Comparison of ENCODE assay signal across 15 cellular contexts in genomic region chr21:14843991-14844390, GRCh38.
DNase-seq lines count a peak whose midpoint lies in the region; FAIRE-seq and TF ChIP-seq lines count a peak whose summit lies in the region.
"Had no signal": no experiment of that assay in that cellular context is flagged by ENCODE, and none has a peak within 500 bp of the region (broad histone marks: within the 10 kb centered on the region; RNA-seq: fewer than 3 reads in every experiment).

No MANE protein-coding gene starts in this region.

- H3K27ac ChIP-seq in small intestine (ENCODE audit: low read depth in 1 of 2, low read length in 1 of 2): no peak overlapping the region
- H3K27ac ChIP-seq: A549; BLaER1 treated with 17β-estradiol and CSF1 and Interleukin-3, amounts not matched to agents 10 nM and 100 nM had no signal

- H3K4me1 ChIP-seq in small intestine (ENCODE audit: control insufficient read depth in 2 of 2, insufficient read depth in 1 of 2, low read depth in 1 of 2, low read length in 1 of 2): no peaks in the 10 kb centered on the region
- H3K4me1 ChIP-seq in BE2C: no peaks in the 10 kb centered on the region
- H3K4me1 ChIP-seq: A549, HAP-1 had no signal

- DNase-seq in EL: peak; percentile 57
- peak; percentile 34 for DNase-seq in NCI-H226
- peak; percentile 6 for DNase-seq in fibroblast of peridontal ligament (ENCODE audit: extremely low read depth)
- no peak for DNase-seq in MV-4-11 (lab: John Stamatoyannopoulos, UW)
- no peak for DNase-seq in small intestine
- no peak for DNase-seq in BE2C
- DNase-seq: AML-193; CD4-positive, CD25-positive, alpha-beta regulatory T cell; DMS53 had no signal

- no peaks in the 10 kb centered on the region for H3K27me3 ChIP-seq in small intestine (ENCODE audit: control insufficient read depth in 2 of 2, insufficient read depth in 2 of 2, low read length in 2 of 2)
- H3K27me3 ChIP-seq in BE2C: no peaks in the 10 kb centered on the region
- H3K27me3 ChIP-seq: BLaER1 treated with 17β-estradiol and CSF1 and Interleukin-3, amounts not matched to agents 10 nM and 100 nM had no signal

- no peak for TF ChIP-seq CTCF in BE2C (IDR thresholded peaks at IDR 0.05; ENCODE audit: low read depth, low read length)

- FAIRE-seq in small intestine (lab: Jason Lieb, UNC): no peak
- FAIRE-seq: A549, G401.6, GM12891, H1 had no signal

- H3K36me3 ChIP-seq in small intestine (ENCODE audit: control insufficient read depth in 2 of 2, insufficient read depth in 2 of 2, low read length in 2 of 2) (no peaks in the 10 kb centered on the region), BE2C (no peaks in the 10 kb centered on the region)
- H3K36me3 ChIP-seq: HAP-1 had no signal

- H3K9me3 ChIP-seq in small intestine (ENCODE audit: control insufficient read depth, low read depth): no peaks in the 10 kb centered on the region
- no peaks in the 10 kb centered on the region for H3K9me3 ChIP-seq in BE2C

- H3K4me3 ChIP-seq in small intestine (ENCODE audit: low read depth in 1 of 2, low read length in 2 of 2) (no peak overlapping the region), BE2C (ENCODE audit: low read depth, low read length) (no peak overlapping the region)
- H3K4me3 ChIP-seq: A549; BLaER1 treated with 17β-estradiol and CSF1 and Interleukin-3, amounts not matched to agents 10 nM and 100 nM; HAP-1 had no signal

Comparison
In these comparisons a context has a peak if more than half of its experiments do, and no peak if none do; other contexts are left out.
1. DNase-seq: peak in EL (single experiment), NCI-H226 (single experiment) and fibroblast of peridontal ligament (single experiment); none in MV-4-11 (single experiment), small intestine (single experiment) and BE2C (single experiment).